ENCODE assay signal across 2 cellular contexts in the genomic region with DNA sequence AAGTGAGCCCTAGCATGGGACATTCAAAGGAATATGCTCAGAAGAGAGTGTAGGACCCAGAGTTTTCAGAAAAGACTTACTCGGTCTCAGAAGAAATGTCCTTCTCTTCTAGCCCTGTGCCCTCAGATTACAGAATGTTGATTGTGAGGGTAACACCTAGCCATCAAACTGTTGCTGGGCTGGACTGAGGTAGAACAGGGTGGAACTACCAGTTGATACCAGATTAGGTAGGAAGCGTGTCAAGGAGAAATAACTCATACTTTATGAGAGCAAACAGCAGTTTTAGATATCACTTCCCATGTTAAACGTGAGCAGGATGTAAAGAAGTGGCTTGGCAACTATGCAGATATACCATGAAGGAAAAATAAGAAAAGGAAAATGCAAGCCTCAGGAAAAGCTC.
TF ChIP-seq lines count a peak whose summit lies in the region.

No MANE protein-coding gene starts in this region.

TF ChIP-seq in HEK293T, 16 proteins besides CTCF, POLR2A, EP300 and RAD21 (continued from another document):
- TF ChIP-seq SP1 (IDR thresholded peaks at IDR 0.05) (no peak), FOXK2 (IDR thresholded peaks at IDR 0.05) (no peak), NFRKB (IDR thresholded peaks at IDR 0.05) (no peak), CTBP1 (IDR thresholded peaks at IDR 0.05; ENCODE audit: borderline replicate concordance) (no peak), FOXA1 (IDR thresholded peaks at IDR 0.05) (no peak), HDGF (IDR thresholded peaks at IDR 0.05; ENCODE audit: borderline replicate concordance) (no peak), FOXM1 (IDR thresholded peaks at IDR 0.05; ENCODE audit: borderline replicate concordance) (no peak), BHLHE40 (IDR thresholded peaks at IDR 0.05; ENCODE audit: borderline replicate concordance) (no peak), SUZ12 (IDR thresholded peaks at IDR 0.05) (no peak), ZNF384 (IDR thresholded peaks at IDR 0.05) (no peak), TARDBP (IDR thresholded peaks at IDR 0.05) (no peak), ARNT (IDR thresholded peaks at IDR 0.05) (no peak), ELF4 (IDR thresholded peaks at IDR 0.05) (no peak), LEF1 (IDR thresholded peaks at IDR 0.05; ENCODE audit: borderline replicate concordance) (no peak)
- TF ChIP-seq, protein P1, sequence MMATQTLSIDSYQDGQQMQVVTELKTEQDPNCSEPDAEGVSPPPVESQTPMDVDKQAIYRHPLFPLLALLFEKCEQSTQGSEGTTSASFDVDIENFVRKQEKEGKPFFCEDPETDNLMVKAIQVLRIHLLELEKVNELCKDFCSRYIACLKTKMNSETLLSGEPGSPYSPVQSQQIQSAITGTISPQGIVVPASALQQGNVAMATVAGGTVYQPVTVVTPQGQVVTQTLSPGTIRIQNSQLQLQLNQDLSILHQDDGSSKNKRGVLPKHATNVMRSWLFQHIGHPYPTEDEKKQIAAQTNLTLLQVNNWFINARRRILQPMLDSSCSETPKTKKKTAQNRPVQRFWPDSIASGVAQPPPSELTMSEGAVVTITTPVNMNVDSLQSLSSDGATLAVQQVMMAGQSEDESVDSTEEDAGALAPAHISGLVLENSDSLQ (IDR thresholded peaks at IDR 0.05) = no peak

TF ChIP-seq in WTC11, 78 proteins besides CTCF, POLR2A, EP300 and RAD21 (continued from another document):
- TF ChIP-seq ATF6 (CRISPR knock-in tag; IDR thresholded peaks at IDR 0.05) = no peak
- no peak for TF ChIP-seq CREB1 (CRISPR knock-in tag; IDR thresholded peaks at IDR 0.05)
- no peak for TF ChIP-seq ZNF219 (CRISPR knock-in tag; IDR thresholded peaks at IDR 0.05; ENCODE audit: borderline replicate concordance)
- TF ChIP-seq, protein P2, sequence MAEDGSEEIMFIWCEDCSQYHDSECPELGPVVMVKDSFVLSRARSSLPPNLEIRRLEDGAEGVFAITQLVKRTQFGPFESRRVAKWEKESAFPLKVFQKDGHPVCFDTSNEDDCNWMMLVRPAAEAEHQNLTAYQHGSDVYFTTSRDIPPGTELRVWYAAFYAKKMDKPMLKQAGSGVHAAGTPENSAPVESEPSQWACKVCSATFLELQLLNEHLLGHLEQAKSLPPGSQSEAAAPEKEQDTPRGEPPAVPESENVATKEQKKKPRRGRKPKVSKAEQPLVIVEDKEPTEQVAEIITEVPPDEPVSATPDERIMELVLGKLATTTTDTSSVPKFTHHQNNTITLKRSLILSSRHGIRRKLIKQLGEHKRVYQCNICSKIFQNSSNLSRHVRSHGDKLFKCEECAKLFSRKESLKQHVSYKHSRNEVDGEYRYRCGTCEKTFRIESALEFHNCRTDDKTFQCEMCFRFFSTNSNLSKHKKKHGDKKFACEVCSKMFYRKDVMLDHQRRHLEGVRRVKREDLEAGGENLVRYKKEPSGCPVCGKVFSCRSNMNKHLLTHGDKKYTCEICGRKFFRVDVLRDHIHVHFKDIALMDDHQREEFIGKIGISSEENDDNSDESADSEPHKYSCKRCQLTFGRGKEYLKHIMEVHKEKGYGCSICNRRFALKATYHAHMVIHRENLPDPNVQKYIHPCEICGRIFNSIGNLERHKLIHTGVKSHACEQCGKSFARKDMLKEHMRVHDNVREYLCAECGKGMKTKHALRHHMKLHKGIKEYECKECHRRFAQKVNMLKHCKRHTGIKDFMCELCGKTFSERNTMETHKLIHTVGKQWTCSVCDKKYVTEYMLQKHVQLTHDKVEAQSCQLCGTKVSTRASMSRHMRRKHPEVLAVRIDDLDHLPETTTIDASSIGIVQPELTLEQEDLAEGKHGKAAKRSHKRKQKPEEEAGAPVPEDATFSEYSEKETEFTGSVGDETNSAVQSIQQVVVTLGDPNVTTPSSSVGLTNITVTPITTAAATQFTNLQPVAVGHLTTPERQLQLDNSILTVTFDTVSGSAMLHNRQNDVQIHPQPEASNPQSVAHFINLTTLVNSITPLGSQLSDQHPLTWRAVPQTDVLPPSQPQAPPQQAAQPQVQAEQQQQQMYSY (CRISPR knock-in tag; IDR thresholded peaks at IDR 0.05) = no peak
- no peak for TF ChIP-seq TEAD1 (CRISPR knock-in tag; IDR thresholded peaks at IDR 0.05)
- TF ChIP-seq AFF4 (CRISPR knock-in tag; IDR thresholded peaks at IDR 0.05; ENCODE audit: borderline replicate concordance) = no peak
- TF ChIP-seq, protein P3, sequence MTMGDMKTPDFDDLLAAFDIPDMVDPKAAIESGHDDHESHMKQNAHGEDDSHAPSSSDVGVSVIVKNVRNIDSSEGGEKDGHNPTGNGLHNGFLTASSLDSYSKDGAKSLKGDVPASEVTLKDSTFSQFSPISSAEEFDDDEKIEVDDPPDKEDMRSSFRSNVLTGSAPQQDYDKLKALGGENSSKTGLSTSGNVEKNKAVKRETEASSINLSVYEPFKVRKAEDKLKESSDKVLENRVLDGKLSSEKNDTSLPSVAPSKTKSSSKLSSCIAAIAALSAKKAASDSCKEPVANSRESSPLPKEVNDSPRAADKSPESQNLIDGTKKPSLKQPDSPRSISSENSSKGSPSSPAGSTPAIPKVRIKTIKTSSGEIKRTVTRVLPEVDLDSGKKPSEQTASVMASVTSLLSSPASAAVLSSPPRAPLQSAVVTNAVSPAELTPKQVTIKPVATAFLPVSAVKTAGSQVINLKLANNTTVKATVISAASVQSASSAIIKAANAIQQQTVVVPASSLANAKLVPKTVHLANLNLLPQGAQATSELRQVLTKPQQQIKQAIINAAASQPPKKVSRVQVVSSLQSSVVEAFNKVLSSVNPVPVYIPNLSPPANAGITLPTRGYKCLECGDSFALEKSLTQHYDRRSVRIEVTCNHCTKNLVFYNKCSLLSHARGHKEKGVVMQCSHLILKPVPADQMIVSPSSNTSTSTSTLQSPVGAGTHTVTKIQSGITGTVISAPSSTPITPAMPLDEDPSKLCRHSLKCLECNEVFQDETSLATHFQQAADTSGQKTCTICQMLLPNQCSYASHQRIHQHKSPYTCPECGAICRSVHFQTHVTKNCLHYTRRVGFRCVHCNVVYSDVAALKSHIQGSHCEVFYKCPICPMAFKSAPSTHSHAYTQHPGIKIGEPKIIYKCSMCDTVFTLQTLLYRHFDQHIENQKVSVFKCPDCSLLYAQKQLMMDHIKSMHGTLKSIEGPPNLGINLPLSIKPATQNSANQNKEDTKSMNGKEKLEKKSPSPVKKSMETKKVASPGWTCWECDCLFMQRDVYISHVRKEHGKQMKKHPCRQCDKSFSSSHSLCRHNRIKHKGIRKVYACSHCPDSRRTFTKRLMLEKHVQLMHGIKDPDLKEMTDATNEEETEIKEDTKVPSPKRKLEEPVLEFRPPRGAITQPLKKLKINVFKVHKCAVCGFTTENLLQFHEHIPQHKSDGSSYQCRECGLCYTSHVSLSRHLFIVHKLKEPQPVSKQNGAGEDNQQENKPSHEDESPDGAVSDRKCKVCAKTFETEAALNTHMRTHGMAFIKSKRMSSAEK (CRISPR knock-in tag; IDR thresholded peaks at IDR 0.05; ENCODE audit: borderline replicate concordance) = no peak
- TF ChIP-seq ZBTB43 (CRISPR knock-in tag; IDR thresholded peaks at IDR 0.05) = no peak
- no peak for TF ChIP-seq ZNF232 (CRISPR knock-in tag; IDR thresholded peaks at IDR 0.05)
- TF ChIP-seq, protein P4, sequence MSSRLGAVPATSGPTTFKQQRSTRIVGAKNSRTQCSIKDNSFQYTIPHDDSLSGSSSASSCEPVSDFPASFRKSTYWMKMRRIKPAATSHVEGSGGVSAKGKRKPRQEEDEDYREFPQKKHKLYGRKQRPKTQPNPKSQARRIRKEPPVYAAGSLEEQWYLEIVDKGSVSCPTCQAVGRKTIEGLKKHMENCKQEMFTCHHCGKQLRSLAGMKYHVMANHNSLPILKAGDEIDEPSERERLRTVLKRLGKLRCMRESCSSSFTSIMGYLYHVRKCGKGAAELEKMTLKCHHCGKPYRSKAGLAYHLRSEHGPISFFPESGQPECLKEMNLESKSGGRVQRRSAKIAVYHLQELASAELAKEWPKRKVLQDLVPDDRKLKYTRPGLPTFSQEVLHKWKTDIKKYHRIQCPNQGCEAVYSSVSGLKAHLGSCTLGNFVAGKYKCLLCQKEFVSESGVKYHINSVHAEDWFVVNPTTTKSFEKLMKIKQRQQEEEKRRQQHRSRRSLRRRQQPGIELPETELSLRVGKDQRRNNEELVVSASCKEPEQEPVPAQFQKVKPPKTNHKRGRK (CRISPR knock-in tag; IDR thresholded peaks at IDR 0.05; ENCODE audit: borderline replicate concordance) = no peak
- no peak for TF ChIP-seq PREB (CRISPR knock-in tag; IDR thresholded peaks at IDR 0.05; ENCODE audit: borderline replicate concordance)
TF ChIP-seq in WTC11: peak in this region for 0.
